In genomic region chr11:76296731-76297130, GRCh38 we compare ENCODE assay signal across 1 cellular context.
TF ChIP-seq lines count a peak whose summit lies in the region.

No MANE protein-coding gene starts in this region.

TF ChIP-seq in GM23338, 12 proteins besides CTCF, POLR2A, EP300 and RAD21 (continued from another document):
- no peak for TF ChIP-seq ZNF462 (CRISPR knock-in tag; IDR thresholded peaks at IDR 0.05)
- TF ChIP-seq ZNF114 (CRISPR knock-in tag; IDR thresholded peaks at IDR 0.05): no peak
